ENCODE assay signal across 7 cellular contexts in the genomic region with DNA sequence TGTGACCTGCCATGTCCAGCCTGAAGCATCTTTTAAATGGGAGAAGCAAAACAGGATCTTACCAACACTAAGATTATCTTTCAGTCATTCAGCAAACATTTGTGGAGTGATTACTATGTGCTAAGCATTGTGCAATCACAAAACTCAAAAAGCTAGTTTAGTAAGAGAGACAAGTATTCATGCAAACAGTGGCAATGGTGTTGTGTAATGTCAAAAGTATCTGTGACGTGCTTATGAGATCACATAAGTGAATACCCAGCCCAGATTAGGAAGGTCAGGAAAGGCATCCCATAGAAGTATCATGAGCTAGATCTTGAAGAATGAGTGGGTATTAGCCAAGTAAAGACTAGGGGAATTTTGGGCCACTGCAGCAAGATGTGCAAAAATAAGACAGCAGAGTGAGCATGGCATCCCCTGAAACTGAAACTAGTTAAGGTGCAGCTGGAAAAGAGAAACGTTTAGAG. TPM values are rescaled to one million over a fixed set of nuclear protein-coding genes. Genes with fewer than 3 reads are reported as not detected.
DNase-seq lines count a peak whose midpoint lies in the region; ATAC-seq and TF ChIP-seq lines count a peak whose summit lies in the region.

No MANE protein-coding gene starts in this region.

- H3K9me3 ChIP-seq in psoas muscle (no peaks in the 10 kb centered on the region), endodermal cell (ENCODE audit: control insufficient read depth, low read length) (no peaks in the 10 kb centered on the region)

- peaks cover 26% of the 10 kb centered on the region for H3K4me1 Mint-ChIP-seq in activated T-helper 1 cell treated with anti-CD3 and anti-CD28 coated beads, Interleukin-12 subunit alpha, Interleukin-12 subunit beta, Interleukin-2, Interleukin-4 antibody, amounts not matched to agents 30 ng/mL and 10 ng/mL and 1 ng/mL, durations not matched to agents 14 hours and 24 hours and 36 hours (ENCODE audit: low read depth)
- H3K4me1 Mint-ChIP-seq in endodermal cell: peaks cover 6% of the 10 kb centered on the region

- H3K4me3 ChIP-seq in psoas muscle: no peak overlapping the region
- no peak overlapping the region for H3K4me3 ChIP-seq in endodermal cell (ENCODE audit: low read length)

- ATAC-seq in GM19043 (IDR thresholded peaks at IDR 0.05; ENCODE audit: low read depth, unreplicated experiment) (peak; percentile 25), HG02973 (IDR thresholded peaks at IDR 0.05; ENCODE audit: unreplicated experiment) (peak; percentile 28), psoas muscle (peak; percentile 32 to 69 (median 66))

- peaks cover 19% of the 10 kb centered on the region for H3K36me3 Mint-ChIP-seq in activated T-helper 1 cell treated with anti-CD3 and anti-CD28 coated beads, Interleukin-12 subunit alpha, Interleukin-12 subunit beta, Interleukin-2, Interleukin-4 antibody, amounts not matched to agents 30 ng/mL and 10 ng/mL and 1 ng/mL, durations not matched to agents 14 hours and 24 hours and 36 hours (ENCODE audit: low read depth)
- peaks cover 6% of the 10 kb centered on the region for H3K36me3 Mint-ChIP-seq in endodermal cell (ENCODE audit: low read depth)

- DNase-seq in activated T-helper 1 cell treated with anti-CD3 and anti-CD28 coated beads, Interleukin-12 subunit alpha, Interleukin-12 subunit beta, Interleukin-2, Interleukin-4 antibody, amounts not matched to agents 30 ng/mL and 10 ng/mL and 1 ng/mL, durations not matched to agents 14 hours and 24 hours and 36 hours (ENCODE audit: low spot score): no peak
- DNase-seq in psoas muscle (no peak), HuH-7 (ENCODE audit: low spot score) (no peak), cardiac septum (ENCODE audit: low spot score) (no peak), endodermal cell (no peak)

- no peak for TF ChIP-seq CTCF in psoas muscle (IDR thresholded peaks at IDR 0.05)
- no peak for TF ChIP-seq CTCF in endodermal cell (conservative IDR thresholded peaks at IDR 0.05)

- H3K4me1 ChIP-seq in psoas muscle: peaks cover 2% of the 10 kb centered on the region
- no peaks in the 10 kb centered on the region for H3K4me1 ChIP-seq in endodermal cell (ENCODE audit: control insufficient read depth, insufficient read depth, low read length)

- H3K27ac ChIP-seq in psoas muscle: no peak overlapping the region
- H3K27ac ChIP-seq in endodermal cell (ENCODE audit: low read depth, low read length): no peak overlapping the region

- 23 to 34% (median 27%) methylated on average over 2 of the region's 2 CpGs for WGBS in psoas muscle, 3 donors
- WGBS in endodermal cell (ENCODE audit: insufficient coverage in 1 of 2, insufficient read length in 1 of 2), 2 experiments: 90 to 91% methylated on average over 2 of the region's 2 CpGs

- H3K36me3 ChIP-seq in psoas muscle (ENCODE audit: insufficient read depth in 1 of 2, low read depth in 1 of 2) (peaks cover 0 to 48% of the 10 kb centered on the region in 2 donors), endodermal cell (ENCODE audit: control insufficient read depth, insufficient read depth, low read length) (peaks cover 24% of the 10 kb centered on the region)

- peaks cover 3% of the 10 kb centered on the region for H3K9me3 Mint-ChIP-seq in activated T-helper 1 cell treated with anti-CD3 and anti-CD28 coated beads, Interleukin-12 subunit alpha, Interleukin-12 subunit beta, Interleukin-2, Interleukin-4 antibody, amounts not matched to agents 30 ng/mL and 10 ng/mL and 1 ng/mL, durations not matched to agents 14 hours and 24 hours and 36 hours
- H3K9me3 Mint-ChIP-seq in endodermal cell: no peaks in the 10 kb centered on the region

- H3K27ac Mint-ChIP-seq in activated T-helper 1 cell treated with anti-CD3 and anti-CD28 coated beads, Interleukin-12 subunit alpha, Interleukin-12 subunit beta, Interleukin-2, Interleukin-4 antibody, amounts not matched to agents 30 ng/mL and 10 ng/mL and 1 ng/mL, durations not matched to agents 14 hours and 24 hours and 36 hours: peak overlapping the region; percentile 67
- H3K27ac Mint-ChIP-seq in endodermal cell: no peak overlapping the region

- no peaks in the 10 kb centered on the region for H3K27me3 ChIP-seq in psoas muscle (ENCODE audit: insufficient read depth in 3 of 3, low read length in 2 of 3)
- no peaks in the 10 kb centered on the region for H3K27me3 ChIP-seq in endodermal cell (ENCODE audit: control insufficient read depth, insufficient read depth, low read length, poor library complexity, severe bottlenecking)

- H3K4me3 Mint-ChIP-seq in activated T-helper 1 cell treated with anti-CD3 and anti-CD28 coated beads, Interleukin-12 subunit alpha, Interleukin-12 subunit beta, Interleukin-2, Interleukin-4 antibody, amounts not matched to agents 30 ng/mL and 10 ng/mL and 1 ng/mL, durations not matched to agents 14 hours and 24 hours and 36 hours: no peak overlapping the region
- no peak overlapping the region for H3K4me3 Mint-ChIP-seq in endodermal cell

- H3K9ac ChIP-seq in endodermal cell (ENCODE audit: extremely low read depth, low read length, poor library complexity, severe bottlenecking): no peak overlapping the region

- intact Hi-C loops in activated T-helper 1 cell treated with anti-CD3 and anti-CD28 coated beads, Interleukin-12 subunit alpha, Interleukin-12 subunit beta, Interleukin-2, Interleukin-4 antibody, amounts not matched to agents 30 ng/mL and 10 ng/mL and 1 ng/mL, durations not matched to agents 14 hours and 24 hours and 36 hours (cut with micrococcal nuclease): loop anchor here (1.0 to 5.0 kb wide), 4 partner anchors 9 to 56 kb away; a partner anchor contains a TSS
- intact Hi-C loops in psoas muscle (cut with DNase I): loop anchor here in 1 of 2 donors (10.0 kb wide), 1 partner anchor 214 kb away; no protein-coding TSS in a partner anchor
- intact Hi-C loops in cardiac septum (cut with DNase I): no loop called here

- no peaks in the 10 kb centered on the region for H3K27me3 Mint-ChIP-seq in activated T-helper 1 cell treated with anti-CD3 and anti-CD28 coated beads, Interleukin-12 subunit alpha, Interleukin-12 subunit beta, Interleukin-2, Interleukin-4 antibody, amounts not matched to agents 30 ng/mL and 10 ng/mL and 1 ng/mL, durations not matched to agents 14 hours and 24 hours and 36 hours (ENCODE audit: insufficient read depth)
- no peaks in the 10 kb centered on the region for H3K27me3 Mint-ChIP-seq in endodermal cell (ENCODE audit: insufficient read depth)

RNA-seq across cellular contexts. Expression of a gene that starts 32.1 kb away (rescaled TPM):
- 75.4 and 85.7 TPM in 2 replicates for total RNA-seq in activated T-helper 1 cell treated with anti-CD3 and anti-CD28 coated beads, Interleukin-12 subunit alpha, Interleukin-12 subunit beta, Interleukin-2, Interleukin-4 antibody, amounts not matched to agents 30 ng/mL and 10 ng/mL and 1 ng/mL, durations not matched to agents 14 hours and 24 hours and 36 hours
- total RNA-seq in psoas muscle (10 to 100 TPM; 61.5 to 78.2 (median 71.5) TPM), cardiac septum (74.5 TPM), endodermal cell (10 to 100 TPM; 48.7 to 64.4 TPM)
- polyA plus RNA-seq in psoas muscle: 10 to 100 TPM; 38.1 to 70.2 (median 61.7) TPM
- polyA plus RNA-seq in endodermal cell (2013, experiment 1 of 2): 57.8 TPM
- 55.0 TPM for polyA plus RNA-seq in endodermal cell (2013, experiment 2 of 2)

RNA-seq across cellular contexts. Expression of a gene that starts 39.1 kb away (rescaled TPM):
- 3.4 and 3.5 TPM in 2 replicates for total RNA-seq in activated T-helper 1 cell treated with anti-CD3 and anti-CD28 coated beads, Interleukin-12 subunit alpha, Interleukin-12 subunit beta, Interleukin-2, Interleukin-4 antibody, amounts not matched to agents 30 ng/mL and 10 ng/mL and 1 ng/mL, durations not matched to agents 14 hours and 24 hours and 36 hours
- 1 to 10 TPM in 1 of 4 donors, under 1 TPM in 3; 0.42 to 1.1 (median 0.87) TPM for total RNA-seq in psoas muscle
- 1 to 10 TPM in 1 of 3 donors, under 1 TPM in 2; 0.52 to 1.2 (median 0.64) TPM for polyA plus RNA-seq in psoas muscle
- 0.78 TPM for total RNA-seq in cardiac septum
- total RNA-seq in endodermal cell: 1 to 10 TPM; 6.9 to 8.6 TPM
- 2.1 TPM for polyA plus RNA-seq in endodermal cell (2013, experiment 1 of 2)
- polyA plus RNA-seq in endodermal cell (2013, experiment 2 of 2): 1.1 TPM
